Comparison of ENCODE assay signal across 27 cellular contexts in genomic region chr7:145324081-145324480, GRCh38.
"Had no signal": no experiment of that assay in that cellular context is flagged by ENCODE, and none has a peak within 500 bp of the region (broad histone marks: within the 10 kb centered on the region; RNA-seq: fewer than 3 reads in every experiment).

No MANE protein-coding gene starts in this region.

- H3K27ac ChIP-seq: ascending aorta, body of pancreas, SK-N-MC had no signal

- FAIRE-seq: TTC549 had no signal

- DNase-seq: activated CD4-positive, alpha-beta memory T cell treated with anti-CD3 and anti-CD28 coated beads for 36 hours; activated CD4-positive, alpha-beta T cell treated with anti-CD3 and anti-CD28 coated beads, Interleukin-2, amount 10 ng/mL, durations not matched to agents 7 days and 5 days; activated CD4-positive, CD25-positive, alpha-beta regulatory T cell; activated CD8-positive, alpha-beta memory T cell treated with anti-CD3 and anti-CD28 coated beads for 24 hours; activated effector memory CD4-positive, alpha-beta T cell treated with anti-CD3 and anti-CD28 coated beads, Interleukin-2, amount 50 U/mL, for 16 hours; activated naive CD4-positive, alpha-beta T cell treated with Interleukin-2 at 50 U/mL for 16 hours; activated naive CD8-positive, alpha-beta T cell treated with anti-CD3 and anti-CD28 coated beads, Interleukin-2, amount 50 U/mL, for 24 hours; activated T-cell treated with anti-CD3 and anti-CD28 coated beads, Interleukin-2, amount 50 U/mL, for 4 hours; amniotic stem cell; body of pancreas; Karpas-422; MM.1S; NCI-H146; NCI-H187 treated with DMSO at 0.1 percent for 48 hours; NCI-H2171; NCI-H2227 treated with DMSO at 0.1 percent for 48 hours; NCI-H526; NCI-H82; NK-92 treated with Interleukin-12 subunit alpha and Interleukin-12 subunit beta, amount 100 ng/mL, for 24 hours; OCI-M1; RPMI8226; T-cell; T1000 had no signal

- H3K27me3 Mint-ChIP-seq: activated CD4-positive, alpha-beta memory T cell treated with anti-CD3 and anti-CD28 coated beads for 36 hours; activated CD4-positive, alpha-beta T cell treated with anti-CD3 and anti-CD28 coated beads, Interleukin-2, amount 10 ng/mL, durations not matched to agents 7 days and 5 days; activated naive CD8-positive, alpha-beta T cell treated with anti-CD3 and anti-CD28 coated beads, Interleukin-2, amount 50 U/mL, for 24 hours; T-cell had no signal

- H3K4me1 ChIP-seq: ascending aorta, body of pancreas had no signal

- H3K4me3 Mint-ChIP-seq: activated CD4-positive, alpha-beta memory T cell treated with anti-CD3 and anti-CD28 coated beads for 36 hours; activated CD4-positive, alpha-beta T cell treated with anti-CD3 and anti-CD28 coated beads, Interleukin-2, amount 10 ng/mL, durations not matched to agents 7 days and 5 days; activated naive CD8-positive, alpha-beta T cell treated with anti-CD3 and anti-CD28 coated beads, Interleukin-2, amount 50 U/mL, for 24 hours; activated T-cell treated with anti-CD3 and anti-CD28 coated beads, Interleukin-2, amount 50 U/mL, for 4 hours; T-cell had no signal

- H3K27ac Mint-ChIP-seq: activated CD4-positive, alpha-beta memory T cell treated with anti-CD3 and anti-CD28 coated beads for 36 hours; activated CD4-positive, alpha-beta T cell treated with anti-CD3 and anti-CD28 coated beads, Interleukin-2, amount 10 ng/mL, durations not matched to agents 7 days and 5 days; activated naive CD4-positive, alpha-beta T cell treated with anti-CD3 and anti-CD28 coated beads, Interleukin-2, amount 50 U/mL, for 72 hours; activated naive CD8-positive, alpha-beta T cell treated with anti-CD3 and anti-CD28 coated beads, Interleukin-2, amount 50 U/mL, for 24 hours; T-cell had no signal

- H3K4me1 Mint-ChIP-seq: activated CD4-positive, alpha-beta T cell treated with anti-CD3 and anti-CD28 coated beads, Interleukin-2, amount 10 ng/mL, durations not matched to agents 7 days and 5 days; activated naive CD8-positive, alpha-beta T cell treated with anti-CD3 and anti-CD28 coated beads, Interleukin-2, amount 50 U/mL, for 24 hours; T-cell had no signal

- H3K27me3 ChIP-seq: ascending aorta, body of pancreas had no signal

- H3K9me3 ChIP-seq: ascending aorta, body of pancreas had no signal

- H3K36me3 Mint-ChIP-seq: activated CD4-positive, alpha-beta memory T cell treated with anti-CD3 and anti-CD28 coated beads for 36 hours; activated naive CD4-positive, alpha-beta T cell treated with anti-CD3 and anti-CD28 coated beads, Interleukin-2, amount 50 U/mL, for 72 hours; T-cell had no signal

- H3K36me3 ChIP-seq: ascending aorta had no signal

- H3K9me3 Mint-ChIP-seq: activated CD4-positive, alpha-beta memory T cell treated with anti-CD3 and anti-CD28 coated beads for 36 hours had no signal

- H3K4me3 ChIP-seq: ascending aorta, body of pancreas, SK-N-MC had no signal
